In genomic region chr7:2523941-2524807, GRCh38 we compare ENCODE assay signal across 1 cellular context.
A peak's percentile ranks its signal among the peaks of the same experiment; 100 is the strongest.
TF ChIP-seq lines count a peak whose summit lies in the region.

No MANE protein-coding gene starts in this region.

TF ChIP-seq in H1, 55 proteins besides CTCF, POLR2A, EP300 and RAD21:
- peak; percentile 45; the same call in 1 of the 2 replicates for TF ChIP-seq CREB1 (IDR thresholded peaks at IDR 0.05)
- 0 out of 2 replicates have a peak, but pooled peaks have one; percentile 16 for TF ChIP-seq RBBP5 (IDR thresholded peaks at IDR 0.05; ENCODE audit: borderline replicate concordance, low read depth, low read length)
- peak; percentile 66 for TF ChIP-seq MAX (IDR thresholded peaks at IDR 0.05)
- TF ChIP-seq SIN3A (conservative IDR thresholded peaks at IDR 0.05 in 1 of 2, IDR thresholded peaks at IDR 0.05 in 1 of 2; ENCODE audit: low read depth in 1 of 2, low read length in 2 of 2), result peak in 1 of 2 experiments; percentile 49; a peak in 1 of 4 replicates
- TF ChIP-seq ASH2L (IDR thresholded peaks at IDR 0.05; ENCODE audit: low read length), result no peak
- no peak for TF ChIP-seq EZH2 (IDR thresholded peaks at IDR 0.05; ENCODE audit: low read depth, low read length, severe bottlenecking)
